Comparison of ENCODE assay signal across 28 cellular contexts in the genomic region with DNA sequence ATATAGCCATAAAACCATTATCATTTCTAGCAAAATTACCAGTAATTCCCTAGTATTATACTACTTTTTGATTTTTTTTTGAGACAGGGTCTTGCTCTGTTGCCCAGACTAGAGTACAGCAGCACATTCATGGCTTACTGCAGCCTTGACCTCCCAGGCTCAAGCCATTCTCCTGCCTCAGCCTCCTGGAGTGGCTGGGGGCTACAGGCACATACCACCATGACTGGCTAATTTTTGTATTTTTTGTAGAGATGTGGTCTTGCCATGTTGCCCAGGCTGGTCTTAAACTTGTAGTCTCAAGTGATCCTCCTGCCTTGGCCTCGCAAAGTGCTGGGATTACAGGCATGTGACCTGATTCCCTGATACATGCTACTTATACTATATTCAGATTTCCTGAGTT.
"Had no signal": no experiment of that assay in that cellular context is flagged by ENCODE, and none has a peak within 500 bp of the region (broad histone marks: within the 10 kb centered on the region; RNA-seq: fewer than 3 reads in every experiment).

No MANE protein-coding gene starts in this region.

- H3K4me3 ChIP-seq: breast epithelium, SJCRH30 had no signal

- H3K27me3 ChIP-seq: breast epithelium, SJCRH30 had no signal

- H3K9me2 ChIP-seq: SK-N-SH had no signal

- H3K9me3 ChIP-seq: breast epithelium, SJCRH30, SK-N-SH had no signal

- H3K4me3 Mint-ChIP-seq: activated CD8-positive, alpha-beta T cell treated with anti-CD3 and anti-CD28 coated beads, Interleukin-2, amount 10 ng/mL, durations not matched to agents 7 days and 5 days; activated naive CD4-positive, alpha-beta T cell treated with anti-CD3 and anti-CD28 coated beads, Interleukin-2, amount 10 ng/mL, durations not matched to agents 7 days and 5 days; activated T-helper 1 cell treated with anti-CD3 and anti-CD28 coated beads, Interleukin-12 subunit alpha, Interleukin-12 subunit beta, Interleukin-2, Interleukin-4 antibody, amounts not matched to agents 30 ng/mL and 10 ng/mL and 1 ng/mL, durations not matched to agents 14 hours and 24 hours and 36 hours had no signal

- H3K4me2 ChIP-seq: SK-N-SH had no signal

- H3K27ac Mint-ChIP-seq: activated CD8-positive, alpha-beta T cell treated with anti-CD3 and anti-CD28 coated beads, Interleukin-2, amount 10 ng/mL, durations not matched to agents 7 days and 5 days; activated naive CD4-positive, alpha-beta T cell treated with anti-CD3 and anti-CD28 coated beads, Interleukin-2, amount 10 ng/mL, durations not matched to agents 7 days and 5 days; activated T-helper 1 cell treated with anti-CD3 and anti-CD28 coated beads, Interleukin-12 subunit alpha, Interleukin-12 subunit beta, Interleukin-2, Interleukin-4 antibody, amounts not matched to agents 30 ng/mL and 10 ng/mL and 1 ng/mL, durations not matched to agents 14 hours and 24 hours and 36 hours had no signal

- DNase-seq: activated CD4-positive, alpha-beta T cell treated with anti-CD3 and anti-CD28 coated beads for 4 hours; activated CD4-positive, alpha-beta T cell treated with anti-CD3 and anti-CD28 coated beads, Interleukin-2, amount 50 U/mL, for 4 hours; activated CD8-positive, alpha-beta T cell treated with anti-CD3 and anti-CD28 coated beads, Interleukin-2, amount 10 ng/mL, durations not matched to agents 7 days and 5 days; activated gamma-delta T cell; activated naive CD4-positive, alpha-beta T cell treated with anti-CD3 and anti-CD28 coated beads, Interleukin-2, amount 10 ng/mL, durations not matched to agents 7 days and 5 days; activated T-cell treated with anti-CD3 and anti-CD28 coated beads, Interleukin-2, amount 50 U/mL, for 1 hour; aorta; caudate nucleus; Karpas-422; MM.1S; NCI-H1105; NCI-H1436; NCI-H1694 treated with DMSO at 0.1 percent for 48 hours; NCI-H2029 treated with DMSO at 0.1 percent for 48 hours; NCI-H510A treated with DMSO at 0.1 percent for 48 hours; NCI-H69; NK-92 treated with Interleukin-12 subunit alpha and Interleukin-12 subunit beta, amount 100 ng/mL, for 24 hours; OCI-M1; Right ventricle myocardium superior; RPMI8226; SJCRH30; SK-N-SH; T-helper 1 cell; WERI-Rb-1 had no signal

- H3K27ac ChIP-seq: breast epithelium, SJCRH30, WERI-Rb-1 had no signal

- H3K9me3 Mint-ChIP-seq: activated naive CD4-positive, alpha-beta T cell treated with anti-CD3 and anti-CD28 coated beads, Interleukin-2, amount 10 ng/mL, durations not matched to agents 7 days and 5 days; activated T-helper 1 cell treated with anti-CD3 and anti-CD28 coated beads, Interleukin-12 subunit alpha, Interleukin-12 subunit beta, Interleukin-2, Interleukin-4 antibody, amounts not matched to agents 30 ng/mL and 10 ng/mL and 1 ng/mL, durations not matched to agents 14 hours and 24 hours and 36 hours had no signal

- H3K36me3 ChIP-seq: breast epithelium, SJCRH30 had no signal

- H3K4me1 ChIP-seq: breast epithelium, SJCRH30 had no signal

- ATAC-seq: activated CD4-positive, CD25-positive, alpha-beta regulatory T cell treated with anti-CD3 and anti-CD28 coated beads, Interleukin-2, amount 50 U/mL, for 24 hours; activated CD8-positive, alpha-beta T cell treated with anti-CD3 and anti-CD28 coated beads, Interleukin-2, amount 10 ng/mL, durations not matched to agents 7 days and 5 days; Panc1 had no signal

- H3K9ac ChIP-seq: SK-N-SH had no signal

- H3K27me3 Mint-ChIP-seq: activated naive CD4-positive, alpha-beta T cell treated with anti-CD3 and anti-CD28 coated beads, Interleukin-2, amount 10 ng/mL, durations not matched to agents 7 days and 5 days had no signal
